In genomic region chr19:1271528-1272422, GRCh38 we compare ENCODE assay signal across 1 cellular context.
TF ChIP-seq lines count a peak whose summit lies in the region.

No MANE protein-coding gene starts in this region.

TF ChIP-seq in K562, 482 proteins besides CTCF, POLR2A, EP300 and RAD21 (continued from another document and continues in another):
- TF ChIP-seq ZNF512 (tag; IDR thresholded peaks at IDR 0.05) (no peak), IRF1 (CRISPR knock-in tag; IDR thresholded peaks at IDR 0.05; ENCODE audit: borderline replicate concordance) (no peak), ZBTB49 (CRISPR knock-in tag; IDR thresholded peaks at IDR 0.05; ENCODE audit: borderline replicate concordance) (no peak), SFPQ (IDR thresholded peaks at IDR 0.05; ENCODE audit: low read depth, low read length) (no peak), E2F1 (CRISPR knock-in tag; IDR thresholded peaks at IDR 0.05) (peak; percentile 22; the same call in 1 of the 2 replicates), ARID3B (CRISPR knock-in tag; IDR thresholded peaks at IDR 0.05; ENCODE audit: borderline replicate concordance) (no peak), TBP (optimal IDR thresholded peaks at IDR 0.05; ENCODE audit: low read depth, low read length) (no peak), SAFB (IDR thresholded peaks at IDR 0.05; ENCODE audit: borderline replicate concordance, low read depth, low read length) (no peak), BRCA1 (IDR thresholded peaks at IDR 0.05) (no peak), BRCA1 (CRISPR knock-in tag; IDR thresholded peaks at IDR 0.05) (no peak), ZBTB34 (CRISPR knock-in tag; IDR thresholded peaks at IDR 0.05) (no peak), ELF1 (tag; IDR thresholded peaks at IDR 0.05) (no peak), TOE1 (IDR thresholded peaks at IDR 0.05; ENCODE audit: borderline replicate concordance) (no peak), TOE1 (CRISPR knock-in tag; IDR thresholded peaks at IDR 0.05; ENCODE audit: borderline replicate concordance, low read depth) (no peak), XRCC5 (IDR thresholded peaks at IDR 0.05; ENCODE audit: low read depth, low read length) (no peak), BMI1 (IDR thresholded peaks at IDR 0.05; ENCODE audit: low read length) (no peak), KLF1 (tag; IDR thresholded peaks at IDR 0.05) (no peak), DPF2 (IDR thresholded peaks at IDR 0.05) (peak; percentile 19; the same call in 1 of the 2 replicates), ZNF778 (CRISPR knock-in tag; IDR thresholded peaks at IDR 0.05) (no peak), SIX5 (IDR thresholded peaks at IDR 0.05; ENCODE audit: borderline replicate concordance in 1 of 2, insufficient read depth in 1 of 2, low read depth in 1 of 2, low read length in 2 of 2) (no peak), ZNF184 (CRISPR knock-in tag; IDR thresholded peaks at IDR 0.05) (no peak), HNRNPUL1 (IDR thresholded peaks at IDR 0.05; ENCODE audit: low read length) (no peak), CUX1 (CRISPR knock-in tag; IDR thresholded peaks at IDR 0.05) (no peak), ZNF3 (CRISPR knock-in tag; IDR thresholded peaks at IDR 0.05) (no peak), CAMTA2 (CRISPR knock-in tag; conservative IDR thresholded peaks at IDR 0.05) (no peak), RFX5 (IDR thresholded peaks at IDR 0.05; ENCODE audit: low read depth, low read length) (no peak), ZNF174 (CRISPR knock-in tag; IDR thresholded peaks at IDR 0.05) (no peak), CBFA2T2 (conservative IDR thresholded peaks at IDR 0.05) (no peak), HMGN3 (IDR thresholded peaks at IDR 0.05; ENCODE audit: borderline replicate concordance, extremely low read depth, insufficient read length, low read depth, low read length) (peak; percentile 15), MAFK (IDR thresholded peaks at IDR 0.05; ENCODE audit: low read length) (no peak), SRSF7 (optimal IDR thresholded peaks at IDR 0.05; ENCODE audit: low read depth, low read length) (no peak), NFIC (IDR thresholded peaks at IDR 0.05) (no peak; the same call in 1 of the 2 replicates), ATF3 (IDR thresholded peaks at IDR 0.05) (no peak), ATF3 (CRISPR knock-in tag; conservative IDR thresholded peaks at IDR 0.05) (no peak), ZNF780A (CRISPR knock-in tag; IDR thresholded peaks at IDR 0.05) (no peak), RBFOX2 (IDR thresholded peaks at IDR 0.05; ENCODE audit: low read depth, low read length) (peak; percentile 71), FOXA3 (CRISPR knock-in tag; conservative IDR thresholded peaks at IDR 0.05 in 1 of 2, IDR thresholded peaks at IDR 0.05 in 1 of 2) (no peak), ZNF584 (CRISPR knock-in tag; IDR thresholded peaks at IDR 0.05; ENCODE audit: low read depth) (no peak), TEAD1 (CRISPR knock-in tag; IDR thresholded peaks at IDR 0.05) (no peak), MECOM (CRISPR knock-in tag; IDR thresholded peaks at IDR 0.05) (no peak)
